Comparison of ENCODE assay signal across 8 cellular contexts in genomic region chr16:88468289-88469129, GRCh38. TPM values are rescaled to one million over a fixed set of nuclear protein-coding genes. Genes with fewer than 3 reads are reported as not detected.
DNase-seq lines count a peak whose midpoint lies in the region; ATAC-seq, FAIRE-seq and TF ChIP-seq lines count a peak whose summit lies in the region.

No MANE protein-coding gene starts in this region.

- peaks cover 6% of the 10 kb centered on the region for H3K4me1 Mint-ChIP-seq in activated T-helper 2 cell treated with anti-CD3 and anti-CD28 coated beads, Interferon-gamma antibody, Interleukin-2, Interleukin-4, amounts not matched to agents 10 μg/mL and 5 μg/mL and 100 μg/mL, durations not matched to agents 14 hours and 24 hours and 36 hours (ENCODE audit: low read depth)

- DNase-seq in activated CD4-positive, CD25-positive, alpha-beta regulatory T cell (lab: John Stamatoyannopoulos, UW) = no peak
- DNase-seq in NCI-H2196 treated with DMSO at 0.1 percent for 48 hours (lab: John Stamatoyannopoulos, UW; ENCODE audit: unreplicated experiment) (peak; percentile 22), dermis blood vessel endothelial cell (peak; percentile 29), renal cortical epithelial cell (ENCODE audit: low read depth) (peak; percentile 7), GM12892 (ENCODE audit: insufficient read length) (no peak)
- DNase-seq in activated T-helper 2 cell treated with anti-CD3 and anti-CD28 coated beads, Interferon-gamma antibody, Interleukin-2, Interleukin-4, amounts not matched to agents 10 μg/mL and 5 μg/mL and 100 μg/mL, durations not matched to agents 14 hours and 24 hours and 36 hours (ENCODE audit: low spot score) = no peak

- no peak for FAIRE-seq in GM12892 (lab: Jason Lieb, UNC)

- no peaks in the 10 kb centered on the region for H3K27me3 Mint-ChIP-seq in activated T-helper 2 cell treated with anti-CD3 and anti-CD28 coated beads, Interferon-gamma antibody, Interleukin-2, Interleukin-4, amounts not matched to agents 10 μg/mL and 5 μg/mL and 100 μg/mL, durations not matched to agents 14 hours and 24 hours and 36 hours (ENCODE audit: low read depth)

- H3K36me3 Mint-ChIP-seq in activated T-helper 2 cell treated with anti-CD3 and anti-CD28 coated beads, Interferon-gamma antibody, Interleukin-2, Interleukin-4, amounts not matched to agents 10 μg/mL and 5 μg/mL and 100 μg/mL, durations not matched to agents 14 hours and 24 hours and 36 hours (ENCODE audit: low read depth) = no peaks in the 10 kb centered on the region

- ATAC-seq in activated CD4-positive, CD25-positive, alpha-beta regulatory T cell treated with anti-CD3 and anti-CD28 coated beads, Interleukin-2, amount 50 U/mL, for 24 hours = peak; percentile 26 to 55
- no peak for ATAC-seq in GM18868 (IDR thresholded peaks at IDR 0.05; ENCODE audit: unreplicated experiment)

- no peaks in the 10 kb centered on the region for H3K9me3 Mint-ChIP-seq in activated T-helper 2 cell treated with anti-CD3 and anti-CD28 coated beads, Interferon-gamma antibody, Interleukin-2, Interleukin-4, amounts not matched to agents 10 μg/mL and 5 μg/mL and 100 μg/mL, durations not matched to agents 14 hours and 24 hours and 36 hours

- no peak for TF ChIP-seq POLR2A in GM12892 (IDR thresholded peaks at IDR 0.05; ENCODE audit: low read depth, low read length)

- intact Hi-C loops in activated T-helper 2 cell treated with anti-CD3 and anti-CD28 coated beads, Interferon-gamma antibody, Interleukin-2, Interleukin-4, amounts not matched to agents 10 μg/mL and 5 μg/mL and 100 μg/mL, durations not matched to agents 14 hours and 24 hours and 36 hours (cut with micrococcal nuclease) = no loop called here

- H3K4me3 Mint-ChIP-seq in activated T-helper 2 cell treated with anti-CD3 and anti-CD28 coated beads, Interferon-gamma antibody, Interleukin-2, Interleukin-4, amounts not matched to agents 10 μg/mL and 5 μg/mL and 100 μg/mL, durations not matched to agents 14 hours and 24 hours and 36 hours (ENCODE audit: low read depth) = no peak overlapping the region

- H3K27ac Mint-ChIP-seq in activated T-helper 2 cell treated with anti-CD3 and anti-CD28 coated beads, Interferon-gamma antibody, Interleukin-2, Interleukin-4, amounts not matched to agents 10 μg/mL and 5 μg/mL and 100 μg/mL, durations not matched to agents 14 hours and 24 hours and 36 hours = no peak overlapping the region

RNA-seq across cellular contexts. Expression of gene ZFPM1, which starts 15.4 kb away (rescaled TPM):
- total RNA-seq in dermis blood vessel endothelial cell (1.4 and 1.6 TPM in 2 replicates), renal cortical epithelial cell (0.35 and 2.8 TPM in 2 replicates)
- total RNA-seq in activated T-helper 2 cell treated with anti-CD3 and anti-CD28 coated beads, Interferon-gamma antibody, Interleukin-2, Interleukin-4, amounts not matched to agents 10 μg/mL and 5 μg/mL and 100 μg/mL, durations not matched to agents 14 hours and 24 hours and 36 hours = 12.9 and 14.5 TPM in 2 replicates
- 0.25 TPM for polyA plus RNA-seq in GM12892 (2012; ENCODE audit: missing spikeins)

Comparison
In these comparisons a context has a peak if more than half of its experiments do, and no peak if none do; other contexts are left out.
1. DNase-seq: peak in NCI-H2196 treated with DMSO at 0.1 percent for 48 hours (single experiment), dermis blood vessel endothelial cell (single experiment) and renal cortical epithelial cell (single experiment); none in activated CD4-positive, CD25-positive, alpha-beta regulatory T cell (0 of 4), activated T-helper 2 cell treated with anti-CD3 and anti-CD28 coated beads, Interferon-gamma antibody, Interleukin-2, Interleukin-4, amounts not matched to agents 10 μg/mL and 5 μg/mL and 100 μg/mL, durations not matched to agents 14 hours and 24 hours and 36 hours (single experiment) and GM12892 (single experiment).